ENCODE assay signal across 1 cellular context in the genomic region with DNA sequence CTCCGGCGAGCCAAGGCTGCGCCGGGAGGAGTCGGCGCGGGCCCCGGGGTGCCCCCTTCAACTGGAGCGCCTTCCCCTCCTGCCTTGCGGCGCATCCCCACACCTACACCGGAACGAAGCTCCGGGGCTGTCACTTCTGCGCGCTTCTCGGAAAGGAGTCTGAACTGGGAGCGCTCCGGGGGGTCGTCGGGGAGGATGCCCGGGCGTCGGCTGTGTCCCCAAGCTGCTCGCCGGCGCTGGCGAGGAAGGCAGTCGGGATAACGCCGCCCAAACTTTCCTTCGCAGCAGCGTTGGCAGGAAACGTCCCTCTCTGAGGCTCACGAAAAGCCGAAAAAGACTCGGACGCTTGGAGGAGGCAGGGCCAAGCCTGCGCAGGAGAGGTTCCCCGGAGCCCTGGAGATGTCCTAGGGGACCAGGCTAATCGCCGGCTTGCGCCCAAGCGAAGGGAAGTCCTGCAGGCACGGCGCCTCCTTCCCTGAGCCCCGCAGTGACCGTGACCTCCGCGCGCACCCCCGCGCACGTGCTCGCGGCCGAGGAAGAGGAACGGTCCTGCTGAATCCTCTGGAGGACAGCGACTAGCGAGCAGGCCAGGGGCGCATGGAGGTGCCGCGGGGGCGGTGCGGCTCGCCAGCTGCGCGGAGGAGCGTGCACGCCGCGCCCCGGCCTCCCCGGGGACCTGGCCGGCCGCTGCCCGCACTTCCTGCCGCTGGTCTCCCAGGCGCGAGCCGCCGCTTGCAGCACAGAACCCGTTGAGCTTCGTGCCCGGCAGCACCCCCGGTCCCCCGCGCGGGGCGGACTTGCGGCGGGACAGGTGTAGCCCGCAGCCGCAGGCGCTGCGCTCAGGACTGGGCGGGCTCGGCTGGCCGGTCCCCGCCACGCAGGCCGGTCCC.
TF ChIP-seq lines count a peak whose summit lies in the region.

Gene SH3RF3, plus strand, starts transcription at position 740 of the 890 bp plus-strand sequence.

TF ChIP-seq in IMR-90, 13 proteins besides CTCF, POLR2A, EP300 and RAD21 (continued from another document):
- TF ChIP-seq ELK1 (IDR thresholded peaks at IDR 0.05; ENCODE audit: borderline replicate concordance, low read depth, low read length) (no peak), BHLHE40 (IDR thresholded peaks at IDR 0.05; ENCODE audit: low read depth, low read length) (peak; percentile 86)
